ENCODE assay signal across 1 cellular context in genomic region chr19:40414536-40415535, GRCh38.
TF ChIP-seq lines count a peak whose summit lies in the region.

No MANE protein-coding gene starts in this region.

TF ChIP-seq in K562, 482 proteins besides CTCF, POLR2A, EP300 and RAD21:
- no peak for TF ChIP-seq THRAP3 (IDR thresholded peaks at IDR 0.05; ENCODE audit: borderline replicate concordance)
- TF ChIP-seq ZBTB34 (CRISPR knock-in tag; IDR thresholded peaks at IDR 0.05) = no peak
- TF ChIP-seq CEBPG (CRISPR knock-in tag; IDR thresholded peaks at IDR 0.05) = 0 out of 2 replicates have a peak, but pooled peaks have one; percentile 36
- no peak for TF ChIP-seq CEBPG (tag; conservative IDR thresholded peaks at IDR 0.05 in 1 of 2, IDR thresholded peaks at IDR 0.05 in 1 of 2)
- peak; percentile 35; the same call in 1 of the 2 replicates for TF ChIP-seq NFIC (IDR thresholded peaks at IDR 0.05)
TF ChIP-seq in K562: peak in this region for 2.
